ENCODE assay signal across 1 cellular context in genomic region chr7:152025077-152025936, GRCh38.
A peak's percentile ranks its signal among the peaks of the same experiment; 100 is the strongest.
TF ChIP-seq lines count a peak whose summit lies in the region.

TSS of gene GALNT11 (plus strand) at chr7:152025674. CDS start at chr7:152094228, 68,554 bp downstream.

TF ChIP-seq in WTC11, 78 proteins besides CTCF, POLR2A, EP300 and RAD21 (continued from another document and continues in another):
- TF ChIP-seq ZNF512 (CRISPR knock-in tag; IDR thresholded peaks at IDR 0.05; ENCODE audit: borderline replicate concordance) (no peak), SMAD4 (CRISPR knock-in tag; IDR thresholded peaks at IDR 0.05) (no peak), FOXP1 (CRISPR knock-in tag; IDR thresholded peaks at IDR 0.05; ENCODE audit: borderline replicate concordance) (peak; percentile 51), RELA (CRISPR knock-in tag; IDR thresholded peaks at IDR 0.05; ENCODE audit: borderline replicate concordance) (no peak), ZNF532 (CRISPR knock-in tag; IDR thresholded peaks at IDR 0.05; ENCODE audit: borderline replicate concordance) (no peak), TCF7 (CRISPR knock-in tag; IDR thresholded peaks at IDR 0.05; ENCODE audit: low read depth) (no peak), ATF1 (CRISPR knock-in tag; IDR thresholded peaks at IDR 0.05) (no peak), ETV6 (CRISPR knock-in tag; IDR thresholded peaks at IDR 0.05) (peak; percentile 71; the same call in 1 of the 2 replicates), CREM (CRISPR knock-in tag; IDR thresholded peaks at IDR 0.05) (peak; percentile 92), ESRRA (CRISPR knock-in tag; IDR thresholded peaks at IDR 0.05; ENCODE audit: borderline replicate concordance) (0 out of 2 replicates have a peak, but pooled peaks have one; percentile 7), PREB (CRISPR knock-in tag; IDR thresholded peaks at IDR 0.05; ENCODE audit: borderline replicate concordance) (no peak), ZSCAN18 (CRISPR knock-in tag; IDR thresholded peaks at IDR 0.05) (peak; percentile 46; the same call in 1 of the 2 replicates), HMGXB4 (CRISPR knock-in tag; IDR thresholded peaks at IDR 0.05) (peak; percentile 5; the same call in 1 of the 2 replicates), NFYB (CRISPR knock-in tag; conservative IDR thresholded peaks at IDR 0.05; ENCODE audit: low read depth) (no peak), USF2 (CRISPR knock-in tag; IDR thresholded peaks at IDR 0.05) (peak; percentile 81), MAX (CRISPR knock-in tag; IDR thresholded peaks at IDR 0.05) (0 out of 2 replicates have a peak, but pooled peaks have one; percentile 41), E2F1 (CRISPR knock-in tag; IDR thresholded peaks at IDR 0.05) (no peak), SP1 (CRISPR knock-in tag; conservative IDR thresholded peaks at IDR 0.05) (peak; percentile 84), FOXJ3 (CRISPR knock-in tag; IDR thresholded peaks at IDR 0.05; ENCODE audit: borderline replicate concordance) (no peak), FOXP4 (CRISPR knock-in tag; IDR thresholded peaks at IDR 0.05) (no peak; the same call in 1 of the 2 replicates), ZNF232 (CRISPR knock-in tag; IDR thresholded peaks at IDR 0.05) (no peak), ZNF425 (CRISPR knock-in tag; conservative IDR thresholded peaks at IDR 0.05) (no peak), E2F5 (CRISPR knock-in tag; IDR thresholded peaks at IDR 0.05) (no peak), ARID4B (CRISPR knock-in tag; IDR thresholded peaks at IDR 0.05; ENCODE audit: borderline replicate concordance) (0 out of 2 replicates have a peak, but pooled peaks have one; percentile 31), ERG (CRISPR knock-in tag; IDR thresholded peaks at IDR 0.05) (0 out of 2 replicates have a peak, but pooled peaks have one; percentile 32)
